Comparison of ENCODE assay signal across 8 cellular contexts in the genomic region with DNA sequence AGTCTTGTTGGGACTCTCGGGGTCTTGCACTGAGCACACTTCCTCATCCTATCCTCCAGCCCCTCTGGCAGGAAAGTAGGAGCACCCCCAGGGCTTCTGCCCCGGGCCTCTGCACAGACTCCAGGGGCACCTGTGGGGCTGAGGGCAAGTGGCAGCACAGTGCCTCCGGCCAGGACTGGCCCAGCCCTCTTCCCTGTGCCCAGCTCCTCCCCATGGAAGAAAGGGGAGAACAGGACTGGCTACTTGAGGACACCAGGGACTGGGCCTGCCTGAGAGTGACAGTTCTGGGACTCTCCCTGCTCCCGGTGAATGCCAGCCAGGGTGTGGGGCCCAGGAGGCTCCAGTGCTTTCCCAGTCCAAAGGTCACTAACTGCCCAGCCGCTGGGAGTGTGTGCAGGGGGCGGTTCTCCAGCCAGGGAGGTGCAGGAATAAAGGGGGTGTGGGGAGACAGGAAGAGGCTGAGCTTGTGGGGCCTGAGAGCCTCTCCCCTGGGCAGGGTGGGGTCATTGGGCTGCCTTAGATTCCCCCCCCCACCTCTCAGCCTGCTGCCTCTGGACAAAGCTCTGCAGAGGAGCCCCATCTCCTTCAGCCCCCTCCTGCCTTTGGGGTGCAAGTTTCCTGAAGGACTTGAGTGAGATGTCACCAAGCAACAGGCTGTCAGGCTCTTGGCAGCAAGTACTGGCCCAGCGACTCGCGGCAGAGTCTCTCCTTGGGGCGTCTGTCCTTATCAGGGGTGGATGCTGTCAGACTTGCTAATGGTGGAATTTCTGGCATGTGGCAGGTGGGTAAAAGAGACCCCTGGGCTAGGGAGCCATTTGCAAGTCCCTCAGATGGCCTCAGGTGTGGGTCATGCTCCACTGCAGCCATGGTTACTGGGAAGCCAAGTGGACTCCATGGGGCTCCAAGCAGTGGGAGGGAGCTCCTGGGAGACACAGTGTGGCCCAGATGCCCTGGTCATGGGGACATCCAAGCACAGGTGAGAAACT. TPM values are rescaled to one million over a fixed set of nuclear protein-coding genes. Genes with fewer than 3 reads are reported as not detected.
A peak's percentile ranks its signal among the peaks of the same experiment; 100 is the strongest.
DNase-seq lines count a peak whose midpoint lies in the region; ATAC-seq and TF ChIP-seq lines count a peak whose summit lies in the region.
"Had no signal": no experiment of that assay in that cellular context is flagged by ENCODE, and none has a peak within 500 bp of the region (broad histone marks: within the 10 kb centered on the region; RNA-seq: fewer than 3 reads in every experiment).

No MANE protein-coding gene starts in this region.

- H3K4me3 Mint-ChIP-seq in WTC11 = no peak overlapping the region; the same call in 1 of the 2 replicates
- H3K4me3 Mint-ChIP-seq: activated naive CD4-positive, alpha-beta T cell treated with anti-CD3 and anti-CD28 coated beads, Interleukin-2, amount 50 U/mL, for 24 hours had no signal

- H3K36me3 ChIP-seq in HUES48 (ENCODE audit: control insufficient read depth, insufficient read depth, low read length) (no peaks in the 10 kb centered on the region), testis (ENCODE audit: low read depth, missing control alignments) (no peaks in the 10 kb centered on the region), tibial nerve (no peaks in the 10 kb centered on the region)

- TF ChIP-seq EP300 in tibial nerve (IDR thresholded peaks at IDR 0.05) = no peak

- peaks cover 31% of the 10 kb centered on the region for H3K4me1 ChIP-seq in HUES48 (ENCODE audit: control insufficient read depth, insufficient read depth, low read length)
- peaks cover 19% of the 10 kb centered on the region for H3K4me1 ChIP-seq in testis
- H3K4me1 ChIP-seq in tibial nerve = peaks cover 0 to 32% (median 18%) of the 10 kb centered on the region in 4 donors

- TF ChIP-seq POLR2A in testis (IDR thresholded peaks at IDR 0.05) = no peak
- no peak for TF ChIP-seq POLR2A in tibial nerve (IDR thresholded peaks at IDR 0.05)

- CTCF ChIA-PET in WTC11 (lab: Charles Lee) = interaction anchor here (1.0 to 2.1 kb wide), 4 partner anchors 12 to 81 kb away, joined by 3 to 20 read pairs (median 6); no protein-coding TSS in a partner anchor

- no peaks in the 10 kb centered on the region for H3K9me3 Mint-ChIP-seq in WTC11
- H3K9me3 Mint-ChIP-seq: activated naive CD4-positive, alpha-beta T cell treated with anti-CD3 and anti-CD28 coated beads, Interleukin-2, amount 50 U/mL, for 24 hours had no signal

- H3K27me3 ChIP-seq in HUES48 (ENCODE audit: control insufficient read depth, insufficient read depth, low read length) (no peaks in the 10 kb centered on the region), testis (no peaks in the 10 kb centered on the region), tibial nerve (no peaks in the 10 kb centered on the region)

- 54 to 58% methylated on average over 6 to 10 of the region's 10 CpGs for WGBS in testis, 2 donors
- WGBS in tibial nerve, 2 donors = 32 to 49% methylated on average over 8 to 10 of the region's 10 CpGs

- peak overlapping the region; percentile 87 for H3K27ac Mint-ChIP-seq in WTC11
- H3K27ac Mint-ChIP-seq: activated naive CD4-positive, alpha-beta T cell treated with anti-CD3 and anti-CD28 coated beads, Interleukin-2, amount 50 U/mL, for 24 hours had no signal

- intact Hi-C loops in testis (cut with DNase I; ENCODE audit: low total_unique reads) = no loop called here

- H3K27ac ChIP-seq in HUES48 (ENCODE audit: low read depth, low read length) (peak overlapping the region; percentile 53), testis (no peak overlapping the region), tibial nerve (peak overlapping the region in 2 of 4 donors; percentile 40 to 52)

- H3K4me3 ChIP-seq in HUES48 (ENCODE audit: low read depth, low read length) = no peak overlapping the region
- H3K4me3 ChIP-seq in testis = no peak overlapping the region
- H3K4me3 ChIP-seq in tibial nerve = peak overlapping the region in 1 of 4 donors; percentile 4

- no peaks in the 10 kb centered on the region for H3K36me3 Mint-ChIP-seq in WTC11
- H3K36me3 Mint-ChIP-seq: activated naive CD4-positive, alpha-beta T cell treated with anti-CD3 and anti-CD28 coated beads, Interleukin-2, amount 50 U/mL, for 24 hours had no signal

- H3K4me1 Mint-ChIP-seq in WTC11 = peaks cover 50% of the 10 kb centered on the region

- POLR2A ChIA-PET in WTC11 (lab: Charles Lee) = interaction anchor here (0.7 to 2.2 kb wide), 10 partner anchors 17 to 280 kb away, joined by 3 to 17 read pairs (median 3); a partner anchor contains a TSS

- no peaks in the 10 kb centered on the region for H3K9me3 ChIP-seq in HUES48 (ENCODE audit: control insufficient read depth, insufficient read depth, low read length)
- H3K9me3 ChIP-seq in testis = no peaks in the 10 kb centered on the region
- H3K9me3 ChIP-seq in tibial nerve = no peaks in the 10 kb centered on the region

- no peaks in the 10 kb centered on the region for H3K27me3 Mint-ChIP-seq in WTC11 (ENCODE audit: low read depth)
- H3K27me3 Mint-ChIP-seq: activated naive CD4-positive, alpha-beta T cell treated with anti-CD3 and anti-CD28 coated beads, Interleukin-2, amount 50 U/mL, for 24 hours had no signal

- H3K9ac ChIP-seq in HUES48 (ENCODE audit: low read depth, low read length) = no peak overlapping the region

- TF ChIP-seq CTCF in WTC11 (IDR thresholded peaks at IDR 0.05) = no peak
- TF ChIP-seq CTCF in testis (IDR thresholded peaks at IDR 0.05) = no peak
- TF ChIP-seq CTCF in tibial nerve (IDR thresholded peaks at IDR 0.05) = no peak

- peak; percentile 69 for DNase-seq in WTC11 (ENCODE audit: low spot score)
- peak; percentile 89 for DNase-seq in islet precursor cell
- peak; percentile 74 for DNase-seq in testis
- no peak for DNase-seq in stimulated activated CD4-positive, alpha-beta T cell treated with anti-CD3 and anti-CD28 coated beads, Interleukin-1b, Interleukin-23, amount 100 ng/mL, for 48 hours
- no peak for DNase-seq in GM19238 (ENCODE audit: insufficient read length, low spot score)
- no peak for DNase-seq in tibial nerve (ENCODE audit: low spot score in 2 of 2)

- ATAC-seq in WTC11 = peak; percentile 92

TF ChIP-seq in WTC11, 78 proteins besides CTCF, POLR2A, EP300 and RAD21 (continues in another document):
- TF ChIP-seq ZNF138 (CRISPR knock-in tag; conservative IDR thresholded peaks at IDR 0.05) = no peak
- TF ChIP-seq NFE2L1 (CRISPR knock-in tag; IDR thresholded peaks at IDR 0.05) = no peak
- TF ChIP-seq TEAD1 (CRISPR knock-in tag; IDR thresholded peaks at IDR 0.05) = no peak
- TF ChIP-seq, protein P1, sequence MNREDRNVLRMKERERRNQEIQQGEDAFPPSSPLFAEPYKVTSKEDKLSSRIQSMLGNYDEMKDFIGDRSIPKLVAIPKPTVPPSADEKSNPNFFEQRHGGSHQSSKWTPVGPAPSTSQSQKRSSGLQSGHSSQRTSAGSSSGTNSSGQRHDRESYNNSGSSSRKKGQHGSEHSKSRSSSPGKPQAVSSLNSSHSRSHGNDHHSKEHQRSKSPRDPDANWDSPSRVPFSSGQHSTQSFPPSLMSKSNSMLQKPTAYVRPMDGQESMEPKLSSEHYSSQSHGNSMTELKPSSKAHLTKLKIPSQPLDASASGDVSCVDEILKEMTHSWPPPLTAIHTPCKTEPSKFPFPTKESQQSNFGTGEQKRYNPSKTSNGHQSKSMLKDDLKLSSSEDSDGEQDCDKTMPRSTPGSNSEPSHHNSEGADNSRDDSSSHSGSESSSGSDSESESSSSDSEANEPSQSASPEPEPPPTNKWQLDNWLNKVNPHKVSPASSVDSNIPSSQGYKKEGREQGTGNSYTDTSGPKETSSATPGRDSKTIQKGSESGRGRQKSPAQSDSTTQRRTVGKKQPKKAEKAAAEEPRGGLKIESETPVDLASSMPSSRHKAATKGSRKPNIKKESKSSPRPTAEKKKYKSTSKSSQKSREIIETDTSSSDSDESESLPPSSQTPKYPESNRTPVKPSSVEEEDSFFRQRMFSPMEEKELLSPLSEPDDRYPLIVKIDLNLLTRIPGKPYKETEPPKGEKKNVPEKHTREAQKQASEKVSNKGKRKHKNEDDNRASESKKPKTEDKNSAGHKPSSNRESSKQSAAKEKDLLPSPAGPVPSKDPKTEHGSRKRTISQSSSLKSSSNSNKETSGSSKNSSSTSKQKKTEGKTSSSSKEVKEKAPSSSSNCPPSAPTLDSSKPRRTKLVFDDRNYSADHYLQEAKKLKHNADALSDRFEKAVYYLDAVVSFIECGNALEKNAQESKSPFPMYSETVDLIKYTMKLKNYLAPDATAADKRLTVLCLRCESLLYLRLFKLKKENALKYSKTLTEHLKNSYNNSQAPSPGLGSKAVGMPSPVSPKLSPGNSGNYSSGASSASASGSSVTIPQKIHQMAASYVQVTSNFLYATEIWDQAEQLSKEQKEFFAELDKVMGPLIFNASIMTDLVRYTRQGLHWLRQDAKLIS (CRISPR knock-in tag; IDR thresholded peaks at IDR 0.05; ENCODE audit: borderline replicate concordance) = no peak
- TF ChIP-seq, protein P2, sequence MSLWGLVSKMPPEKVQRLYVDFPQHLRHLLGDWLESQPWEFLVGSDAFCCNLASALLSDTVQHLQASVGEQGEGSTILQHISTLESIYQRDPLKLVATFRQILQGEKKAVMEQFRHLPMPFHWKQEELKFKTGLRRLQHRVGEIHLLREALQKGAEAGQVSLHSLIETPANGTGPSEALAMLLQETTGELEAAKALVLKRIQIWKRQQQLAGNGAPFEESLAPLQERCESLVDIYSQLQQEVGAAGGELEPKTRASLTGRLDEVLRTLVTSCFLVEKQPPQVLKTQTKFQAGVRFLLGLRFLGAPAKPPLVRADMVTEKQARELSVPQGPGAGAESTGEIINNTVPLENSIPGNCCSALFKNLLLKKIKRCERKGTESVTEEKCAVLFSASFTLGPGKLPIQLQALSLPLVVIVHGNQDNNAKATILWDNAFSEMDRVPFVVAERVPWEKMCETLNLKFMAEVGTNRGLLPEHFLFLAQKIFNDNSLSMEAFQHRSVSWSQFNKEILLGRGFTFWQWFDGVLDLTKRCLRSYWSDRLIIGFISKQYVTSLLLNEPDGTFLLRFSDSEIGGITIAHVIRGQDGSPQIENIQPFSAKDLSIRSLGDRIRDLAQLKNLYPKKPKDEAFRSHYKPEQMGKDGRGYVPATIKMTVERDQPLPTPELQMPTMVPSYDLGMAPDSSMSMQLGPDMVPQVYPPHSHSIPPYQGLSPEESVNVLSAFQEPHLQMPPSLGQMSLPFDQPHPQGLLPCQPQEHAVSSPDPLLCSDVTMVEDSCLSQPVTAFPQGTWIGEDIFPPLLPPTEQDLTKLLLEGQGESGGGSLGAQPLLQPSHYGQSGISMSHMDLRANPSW (CRISPR knock-in tag; conservative IDR thresholded peaks at IDR 0.05; ENCODE audit: low read depth) = no peak
- TF ChIP-seq NR3C1 (CRISPR knock-in tag; conservative IDR thresholded peaks at IDR 0.05; ENCODE audit: low read depth) = no peak
- TF ChIP-seq CREB1 (CRISPR knock-in tag; IDR thresholded peaks at IDR 0.05) = no peak
- TF ChIP-seq ZNF121 (CRISPR knock-in tag; IDR thresholded peaks at IDR 0.05) = no peak

RNA-seq across cellular contexts. Expression of a gene that starts 19.1 kb away (rescaled TPM):
- total RNA-seq in WTC11 (2021) (39.4 to 46.2 TPM (median 40.8 TPM) in 3 replicates), testis (10 to 100 TPM; 54.5 to 67.2 TPM), tibial nerve (10 to 100 TPM; 58.8 to 90.6 (median 73.9) TPM)
- 26.0 TPM for polyA plus RNA-seq in testis (ENCODE audit: insufficient read depth, low read depth, low replicate concordance)

Comparison
In these comparisons a context has a peak if more than half of its experiments do, and no peak if none do; other contexts are left out.
1. DNase-seq: peak in WTC11 (single experiment), islet precursor cell (single experiment) and testis (single experiment); none in stimulated activated CD4-positive, alpha-beta T cell treated with anti-CD3 and anti-CD28 coated beads, Interleukin-1b, Interleukin-23, amount 100 ng/mL, for 48 hours (single experiment), GM19238 (single experiment) and tibial nerve (0 of 2).